20 cellular contexts compared by ENCODE assay signal in genomic region chr1:30273021-30273325, GRCh38.
A peak's percentile ranks its signal among the peaks of the same experiment; 100 is the strongest.
DNase-seq lines count a peak whose midpoint lies in the region; ATAC-seq and TF ChIP-seq lines count a peak whose summit lies in the region.
"Had no signal": no experiment of that assay in that cellular context is flagged by ENCODE, and none has a peak within 500 bp of the region (broad histone marks: within the 10 kb centered on the region; RNA-seq: fewer than 3 reads in every experiment).

No MANE protein-coding gene starts in this region.

- H3K18ac ChIP-seq in neuronal stem cell (ENCODE audit: low read length) = peak overlapping the region; percentile 88

- no peak overlapping the region for H4K8ac ChIP-seq in neuronal stem cell (ENCODE audit: low read depth, low read length)

- no peak for TF ChIP-seq POLR2A in gastrocnemius medialis (IDR thresholded peaks at IDR 0.05)

- H2BK15ac ChIP-seq in neuronal stem cell (ENCODE audit: low read length) = peak overlapping the region; percentile 77

- H3K4me3 ChIP-seq in A673 (ENCODE audit: low read depth, low read length, poor library complexity, severe bottlenecking) (no peak overlapping the region), BLaER1 (no peak overlapping the region), coronary artery (no peak overlapping the region), neuronal stem cell (ENCODE audit: low read length in 2 of 2) (no peak overlapping the region), gastrocnemius medialis (no peak overlapping the region)
- H3K4me3 ChIP-seq: GM12878, HAP-1 had no signal

- H2AFZ ChIP-seq in neuronal stem cell (ENCODE audit: low read length) = no peak overlapping the region

- DNase-seq in A673 (ENCODE audit: low spot score) (no peak), coronary artery (ENCODE audit: low spot score) (peak; percentile 43), neuronal stem cell (ENCODE audit: low spot score) (no peak), gastrocnemius medialis (no peak), NCI-H1417 treated with DMSO at 0.1 percent for 48 hours (lab: John Stamatoyannopoulos, UW) (no peak)
- no peak for DNase-seq in activated naive CD4-positive, alpha-beta T cell (lab: John Stamatoyannopoulos, UW)
- no peak for DNase-seq in activated CD8-positive, alpha-beta T cell treated with anti-CD3 and anti-CD28 coated beads, Interleukin-2, amount 10 ng/mL, durations not matched to agents 7 days and 5 days
- DNase-seq: AML-193, COR-L47, DMS 273 treated with DMSO at 0.1 percent for 48 hours, DMS53, DND-41, EL, KBM-7 had no signal

- no peaks in the 10 kb centered on the region for H3K9me3 Mint-ChIP-seq in activated CD8-positive, alpha-beta T cell treated with anti-CD3 and anti-CD28 coated beads, Interleukin-2, amount 10 ng/mL, durations not matched to agents 7 days and 5 days (ENCODE audit: insufficient read depth)
- H3K9me3 Mint-ChIP-seq: CD8-positive, alpha-beta T cell; IgD-negative memory B cell had no signal

- H3K9ac ChIP-seq in BLaER1 (no peak overlapping the region), neuronal stem cell (ENCODE audit: low read depth, low read length, poor library complexity) (peak overlapping the region; percentile 14)

- peak overlapping the region; percentile 81 for H3K27ac ChIP-seq in A673 (ENCODE audit: low read depth, low read length, poor library complexity, severe bottlenecking)
- peak overlapping the region; percentile 59 for H3K27ac ChIP-seq in BLaER1
- H3K27ac ChIP-seq in coronary artery = no peak overlapping the region
- H3K27ac ChIP-seq in neuronal stem cell (replicated peaks; ENCODE audit: low read length) = no peak overlapping the region
- H3K27ac ChIP-seq in gastrocnemius medialis = no peak overlapping the region

- H4K20me1 ChIP-seq in BLaER1 = no peaks in the 10 kb centered on the region

- H3K4ac ChIP-seq in neuronal stem cell (ENCODE audit: low read length) = no peak overlapping the region

- CTCF ChIA-PET in A673 (lab: Charles Lee) = no interaction called here
- CTCF ChIA-PET in activated CD8-positive, alpha-beta T cell treated with anti-CD3 and anti-CD28 coated beads, Interleukin-2, amount 10 ng/mL, durations not matched to agents 7 days and 5 days (lab: Charles Lee) = no interaction called here

- H3K4me2 ChIP-seq in BLaER1 = peak overlapping the region; percentile 68
- H3K4me2 ChIP-seq in neuronal stem cell (ENCODE audit: insufficient read depth, low read length, poor library complexity, severe bottlenecking) = no peak overlapping the region

- peak overlapping the region; percentile 86 for H3K14ac ChIP-seq in neuronal stem cell (ENCODE audit: low read length)

- ATAC-seq in gastrocnemius medialis = no peak
- ATAC-seq in activated CD8-positive, alpha-beta T cell treated with anti-CD3 and anti-CD28 coated beads, Interleukin-2, amount 10 ng/mL, durations not matched to agents 7 days and 5 days = no peak
- ATAC-seq: CD8-positive, alpha-beta T cell; GM12878; HepG2 had no signal

- POLR2A ChIA-PET in A673 (lab: Charles Lee; ENCODE audit: low non-redundant PET) = no interaction called here
- POLR2A ChIA-PET in activated CD8-positive, alpha-beta T cell treated with anti-CD3 and anti-CD28 coated beads, Interleukin-2, amount 10 ng/mL, durations not matched to agents 7 days and 5 days (lab: Charles Lee) = no interaction called here

- H2BK12ac ChIP-seq in neuronal stem cell (ENCODE audit: low read length) = peak overlapping the region; percentile 42

- BruUV-seq in A673 (replicated peaks; lab: Mats Ljungman, UMichigan) = no TSS peak

- peaks cover 67% of the 10 kb centered on the region for H3K4me1 ChIP-seq in A673 (ENCODE audit: insufficient read depth, low read length, poor library complexity, severe bottlenecking)
- peaks cover 49% of the 10 kb centered on the region for H3K4me1 ChIP-seq in BLaER1
- peaks cover 0 to 4% of the 10 kb centered on the region in 2 donors for H3K4me1 ChIP-seq in neuronal stem cell (ENCODE audit: control insufficient read depth in 2 of 2, insufficient read depth in 1 of 2, low read depth in 1 of 2, low read length in 2 of 2)
- H3K4me1 ChIP-seq in gastrocnemius medialis = no peaks in the 10 kb centered on the region
- H3K4me1 ChIP-seq: HAP-1 had no signal

- peak overlapping the region; percentile 39 for H4K91ac ChIP-seq in neuronal stem cell (ENCODE audit: low read depth, low read length, poor library complexity)

- H3K27ac Mint-ChIP-seq in activated CD8-positive, alpha-beta T cell treated with anti-CD3 and anti-CD28 coated beads, Interleukin-2, amount 10 ng/mL, durations not matched to agents 7 days and 5 days = no peak overlapping the region
- H3K27ac Mint-ChIP-seq: CD8-positive, alpha-beta T cell; IgD-negative memory B cell had no signal

- no peaks in the 10 kb centered on the region for H3K79me1 ChIP-seq in neuronal stem cell (ENCODE audit: low read depth, low read length)

- H2AK5ac ChIP-seq in neuronal stem cell (ENCODE audit: low read depth, low read length) = peak overlapping the region; percentile 42

- H2BK120ac ChIP-seq in neuronal stem cell (ENCODE audit: low read depth, low read length) = peak overlapping the region; percentile 36

- no peaks in the 10 kb centered on the region for H3K9me3 ChIP-seq in A673 (ENCODE audit: low read depth, low read length, poor library complexity, severe bottlenecking)
- H3K9me3 ChIP-seq in BLaER1 = peaks cover 16% of the 10 kb centered on the region
- no peaks in the 10 kb centered on the region for H3K9me3 ChIP-seq in neuronal stem cell (replicated peaks in 1 of 2; ENCODE audit: control insufficient read depth in 2 of 2, insufficient read depth in 1 of 2, low read depth in 1 of 2, low read length in 2 of 2)
- no peaks in the 10 kb centered on the region for H3K9me3 ChIP-seq in gastrocnemius medialis
- H3K9me3 ChIP-seq: HAP-1 had no signal

- TF ChIP-seq CTCF in A673 (conservative IDR thresholded peaks at IDR 0.05; ENCODE audit: low read depth, low read length) (no peak), coronary artery (IDR thresholded peaks at IDR 0.05) (no peak), gastrocnemius medialis (IDR thresholded peaks at IDR 0.05 in 4 of 5, conservative IDR thresholded peaks at IDR 0.05 in 1 of 5) (no peak)

- H3K27me3 Mint-ChIP-seq in activated CD8-positive, alpha-beta T cell treated with anti-CD3 and anti-CD28 coated beads, Interleukin-2, amount 10 ng/mL, durations not matched to agents 7 days and 5 days (ENCODE audit: low read depth) = no peaks in the 10 kb centered on the region

- WGBS in neuronal stem cell (ENCODE audit: extremely low coverage in 2 of 2, insufficient read length in 2 of 2, insufficient replicate concordance in 1 of 2), 2 donors = no CpG with 5 or more reads among the region's 1 CpG

- no peaks in the 10 kb centered on the region for H3K4me1 Mint-ChIP-seq in activated CD8-positive, alpha-beta T cell treated with anti-CD3 and anti-CD28 coated beads, Interleukin-2, amount 10 ng/mL, durations not matched to agents 7 days and 5 days (ENCODE audit: low read depth)
- H3K4me1 Mint-ChIP-seq: IgD-negative memory B cell had no signal

- H3K27me3 ChIP-seq in A673 (replicated peaks; ENCODE audit: insufficient read depth, low read depth, low read length, poor library complexity) = no peaks in the 10 kb centered on the region
- H3K27me3 ChIP-seq in BLaER1 = no peaks in the 10 kb centered on the region
- H3K27me3 ChIP-seq in neuronal stem cell (ENCODE audit: control insufficient read depth in 3 of 3, insufficient read depth in 3 of 3, low read depth in 1 of 3, low read length in 3 of 3) = no peaks in the 10 kb centered on the region
- no peaks in the 10 kb centered on the region for H3K27me3 ChIP-seq in gastrocnemius medialis

- no peak overlapping the region for H3K4me3 Mint-ChIP-seq in activated CD8-positive, alpha-beta T cell treated with anti-CD3 and anti-CD28 coated beads, Interleukin-2, amount 10 ng/mL, durations not matched to agents 7 days and 5 days
- H3K4me3 Mint-ChIP-seq: CD8-positive, alpha-beta T cell; IgD-negative memory B cell had no signal

- H3K36me3 Mint-ChIP-seq in activated CD8-positive, alpha-beta T cell treated with anti-CD3 and anti-CD28 coated beads, Interleukin-2, amount 10 ng/mL, durations not matched to agents 7 days and 5 days (ENCODE audit: low read depth) = no peaks in the 10 kb centered on the region
- H3K36me3 Mint-ChIP-seq: CD8-positive, alpha-beta T cell; IgD-negative memory B cell had no signal

- intact Hi-C loops in A673 (cut with micrococcal nuclease; ENCODE audit: unreplicated experiment) = no loop called here
- intact Hi-C loops in gastrocnemius medialis (cut with DNase I; ENCODE audit: low total_unique reads) = no loop called here

- peak overlapping the region; percentile 9 for H3K23ac ChIP-seq in neuronal stem cell (ENCODE audit: low read depth, low read length, poor library complexity)

- no peaks in the 10 kb centered on the region for H3K36me3 ChIP-seq in A673 (ENCODE audit: insufficient read depth, low read length, poor library complexity, severe bottlenecking)
- H3K36me3 ChIP-seq in BLaER1 = no peaks in the 10 kb centered on the region
- no peaks in the 10 kb centered on the region for H3K36me3 ChIP-seq in neuronal stem cell (replicated peaks in 1 of 2; ENCODE audit: control insufficient read depth in 2 of 2, insufficient read depth in 2 of 2, low read length in 2 of 2)
- no peaks in the 10 kb centered on the region for H3K36me3 ChIP-seq in gastrocnemius medialis
- H3K36me3 ChIP-seq: HAP-1 had no signal

- in situ Hi-C loops in gastrocnemius medialis (cut with MboI; ENCODE audit: low sequenced_read_pairs in 4 of 4) = no loop called here

- H2BK5ac ChIP-seq in neuronal stem cell (ENCODE audit: low read length) = no peak overlapping the region

Comparison
In these comparisons a context has a peak if more than half of its experiments do, and no peak if none do; other contexts are left out.
1. H3K27ac ChIP-seq: peak in A673 (single experiment) and BLaER1 (single experiment); none in coronary artery (0 of 2), neuronal stem cell (single experiment) and gastrocnemius medialis (0 of 4).